Comparison of ENCODE assay signal across 3 cellular contexts in the genomic region with DNA sequence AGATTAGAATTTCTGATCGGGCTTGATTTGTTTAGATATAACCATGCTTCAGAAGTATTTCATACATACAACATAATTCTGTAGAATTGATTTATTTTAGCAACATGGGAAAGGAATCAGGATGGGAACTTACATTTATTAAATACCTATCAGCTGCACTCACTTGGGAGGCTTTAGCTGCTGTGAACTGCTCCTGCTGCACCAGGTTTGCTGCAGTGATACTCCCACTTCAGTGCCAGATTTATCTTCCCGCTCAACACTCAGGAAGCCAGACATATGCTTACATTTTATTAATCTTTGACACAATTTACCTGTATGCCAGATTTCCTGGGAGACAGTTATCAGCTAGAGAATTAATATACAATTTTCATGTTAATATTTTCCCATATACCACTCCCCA.
"Had no signal": no experiment of that assay in that cellular context is flagged by ENCODE, and none has a peak within 500 bp of the region (broad histone marks: within the 10 kb centered on the region; RNA-seq: fewer than 3 reads in every experiment).

No MANE protein-coding gene starts in this region.

- DNase-seq: IMR-90, KBM-7 had no signal

- H3K36me3 Mint-ChIP-seq: IgD-negative memory B cell had no signal

- H3K4me3 Mint-ChIP-seq: IgD-negative memory B cell had no signal

- H3K27ac Mint-ChIP-seq: IgD-negative memory B cell had no signal

- H3K4me1 Mint-ChIP-seq: IgD-negative memory B cell had no signal
